Comparison of ENCODE assay signal across 13 cellular contexts in the genomic region with DNA sequence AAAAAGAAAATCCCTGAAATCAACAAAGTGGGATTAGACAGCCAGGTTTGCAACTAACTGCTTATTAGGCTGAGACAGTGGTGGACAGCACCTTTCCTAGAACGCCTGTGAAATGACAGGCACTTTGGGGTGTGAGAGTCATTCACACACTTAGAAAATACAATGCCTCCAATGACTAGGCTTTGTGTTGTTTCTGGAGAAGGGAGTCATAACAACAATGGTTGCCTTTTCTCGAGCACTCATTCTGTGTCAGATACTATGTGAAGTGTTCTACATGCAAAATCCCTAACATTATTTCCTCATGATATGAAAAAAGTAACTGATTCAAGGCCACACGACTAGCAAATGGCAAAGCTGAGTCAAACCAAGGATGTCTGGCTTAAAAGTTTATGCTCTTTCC.
"Had no signal": no experiment of that assay in that cellular context is flagged by ENCODE, and none has a peak within 500 bp of the region (broad histone marks: within the 10 kb centered on the region; RNA-seq: fewer than 3 reads in every experiment).

No MANE protein-coding gene starts in this region.

- H3K27ac ChIP-seq: esophagus squamous epithelium, ovary, stomach had no signal

- H3K27me3 Mint-ChIP-seq: activated naive CD4-positive, alpha-beta T cell treated with anti-CD3 and anti-CD28 coated beads, Interleukin-2, amount 50 U/mL, for 24 hours had no signal

- DNase-seq: activated CD4-positive, alpha-beta memory T cell treated with anti-CD3 and anti-CD28 coated beads, Interleukin-2, amount 10 ng/mL, durations not matched to agents 7 days and 5 days; activated CD4-positive, alpha-beta T cell treated with anti-CD3 and anti-CD28 coated beads for 48 hours; activated CD8-positive, alpha-beta memory T cell treated with anti-CD3 and anti-CD28 coated beads, Interleukin-2, amount 10 ng/mL, durations not matched to agents 7 days and 5 days; activated gamma-delta T cell; dermis blood vessel endothelial cell; effector memory CD8-positive, alpha-beta T cell; esophagus squamous epithelium; natural killer cell; ovary; stimulated activated CD4-positive, alpha-beta T cell treated with anti-CD3 and anti-CD28 coated beads, Interleukin-12 subunit alpha, Interleukin-12 subunit beta, amount 100 ng/mL, for 4 hours; stomach had no signal

- H3K4me1 ChIP-seq: esophagus squamous epithelium, stomach had no signal

- H3K27ac Mint-ChIP-seq: activated CD4-positive, alpha-beta memory T cell treated with anti-CD3 and anti-CD28 coated beads, Interleukin-2, amount 10 ng/mL, durations not matched to agents 7 days and 5 days; activated CD8-positive, alpha-beta memory T cell treated with anti-CD3 and anti-CD28 coated beads, Interleukin-2, amount 10 ng/mL, durations not matched to agents 7 days and 5 days; activated naive CD4-positive, alpha-beta T cell treated with anti-CD3 and anti-CD28 coated beads, Interleukin-2, amount 50 U/mL, for 24 hours; effector memory CD8-positive, alpha-beta T cell; natural killer cell; WTC11 had no signal

- H3K4me1 Mint-ChIP-seq: activated CD4-positive, alpha-beta memory T cell treated with anti-CD3 and anti-CD28 coated beads, Interleukin-2, amount 10 ng/mL, durations not matched to agents 7 days and 5 days; activated CD8-positive, alpha-beta memory T cell treated with anti-CD3 and anti-CD28 coated beads, Interleukin-2, amount 10 ng/mL, durations not matched to agents 7 days and 5 days; activated naive CD4-positive, alpha-beta T cell treated with anti-CD3 and anti-CD28 coated beads, Interleukin-2, amount 50 U/mL, for 24 hours; natural killer cell; WTC11 had no signal

- H3K4me3 ChIP-seq: esophagus squamous epithelium, ovary, stomach had no signal

- H3K9me3 Mint-ChIP-seq: activated CD4-positive, alpha-beta memory T cell treated with anti-CD3 and anti-CD28 coated beads, Interleukin-2, amount 10 ng/mL, durations not matched to agents 7 days and 5 days; activated naive CD4-positive, alpha-beta T cell treated with anti-CD3 and anti-CD28 coated beads, Interleukin-2, amount 50 U/mL, for 24 hours; effector memory CD8-positive, alpha-beta T cell; natural killer cell had no signal

- H3K4me3 Mint-ChIP-seq: activated CD4-positive, alpha-beta memory T cell treated with anti-CD3 and anti-CD28 coated beads, Interleukin-2, amount 10 ng/mL, durations not matched to agents 7 days and 5 days; activated CD8-positive, alpha-beta memory T cell treated with anti-CD3 and anti-CD28 coated beads, Interleukin-2, amount 10 ng/mL, durations not matched to agents 7 days and 5 days; activated naive CD4-positive, alpha-beta T cell treated with anti-CD3 and anti-CD28 coated beads, Interleukin-2, amount 50 U/mL, for 24 hours; effector memory CD8-positive, alpha-beta T cell; natural killer cell; WTC11 had no signal

- H3K9me3 ChIP-seq: esophagus squamous epithelium, ovary, stomach had no signal

- H3K36me3 ChIP-seq: esophagus squamous epithelium, ovary, stomach had no signal

- H3K36me3 Mint-ChIP-seq: activated CD8-positive, alpha-beta memory T cell treated with anti-CD3 and anti-CD28 coated beads, Interleukin-2, amount 10 ng/mL, durations not matched to agents 7 days and 5 days; activated naive CD4-positive, alpha-beta T cell treated with anti-CD3 and anti-CD28 coated beads, Interleukin-2, amount 50 U/mL, for 24 hours; natural killer cell had no signal

- H3K27me3 ChIP-seq: esophagus squamous epithelium, ovary, stomach had no signal

- ATAC-seq: activated CD8-positive, alpha-beta memory T cell treated with anti-CD3 and anti-CD28 coated beads, Interleukin-2, amount 10 ng/mL, durations not matched to agents 7 days and 5 days; effector memory CD8-positive, alpha-beta T cell; natural killer cell; WTC11 had no signal
